9 cellular contexts compared by ENCODE assay signal in the genomic region with DNA sequence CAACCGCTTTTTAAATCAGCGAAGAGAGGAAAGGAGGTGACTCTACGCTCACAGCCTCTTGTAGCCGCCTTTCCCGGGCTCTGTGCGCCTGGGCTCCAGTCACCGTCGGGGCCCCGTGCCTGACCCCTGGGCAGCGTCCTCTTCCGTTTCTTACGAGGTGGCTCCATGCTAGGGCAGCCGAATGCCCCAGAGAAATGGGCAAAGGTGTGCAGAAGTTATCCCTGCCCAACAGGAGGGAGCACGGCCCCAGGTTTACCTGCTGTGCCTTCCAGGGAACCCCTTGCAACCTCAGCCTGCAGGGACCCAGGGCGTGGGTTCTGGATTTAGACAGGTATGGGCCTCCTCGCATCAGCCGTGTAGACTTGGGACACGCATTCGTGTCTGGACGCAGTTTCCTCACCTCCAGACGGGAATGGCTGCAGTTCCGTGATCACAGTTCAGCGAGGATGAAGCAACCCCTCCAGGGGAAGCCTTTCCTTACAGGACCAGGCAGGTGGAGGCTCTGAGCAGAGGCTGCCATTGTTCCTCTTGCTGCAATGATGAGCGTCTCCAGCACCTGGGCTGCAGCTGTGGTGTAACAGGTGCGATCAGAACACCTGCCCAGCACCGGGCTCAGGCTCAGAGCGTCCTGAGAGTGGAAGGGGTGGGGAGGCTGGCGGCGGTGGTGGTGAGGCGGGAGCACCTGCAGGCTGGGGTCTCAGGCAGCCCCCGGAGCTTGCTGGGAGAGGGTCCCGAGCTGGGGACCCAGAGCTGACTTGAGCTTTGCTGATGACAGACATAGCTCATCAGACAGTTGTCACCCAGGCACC.
DNase-seq lines count a peak whose midpoint lies in the region; ATAC-seq, FAIRE-seq and TF ChIP-seq lines count a peak whose summit lies in the region.
"Had no signal": no experiment of that assay in that cellular context is flagged by ENCODE, and none has a peak within 500 bp of the region (broad histone marks: within the 10 kb centered on the region; RNA-seq: fewer than 3 reads in every experiment).

No MANE protein-coding gene starts in this region.

- FAIRE-seq in D721Med (lab: Jason Lieb, UNC): no peak

- no peak overlapping the region for H3K4me3 ChIP-seq in gastroesophageal sphincter

- H3K27ac ChIP-seq in gastroesophageal sphincter: no peak overlapping the region
- H3K27ac ChIP-seq: C4-2B had no signal

- WGBS in gastroesophageal sphincter (ENCODE audit: low coverage in 1 of 2), 2 donors: 64 to 79% methylated on average over 11 to 13 of the region's 32 CpGs

- no peak for TF ChIP-seq EP300 in gastroesophageal sphincter (IDR thresholded peaks at IDR 0.05)

- H3K9me3 ChIP-seq in T-helper 17 cell (ENCODE audit: control insufficient read depth, low read length, poor library complexity, severe bottlenecking) (no peaks in the 10 kb centered on the region), gastroesophageal sphincter (no peaks in the 10 kb centered on the region)

- no peaks in the 10 kb centered on the region for H3K36me3 Mint-ChIP-seq in T-helper 17 cell (ENCODE audit: low read depth)

- H3K4me3 Mint-ChIP-seq in T-helper 17 cell: no peak overlapping the region
- H3K4me3 Mint-ChIP-seq: activated T-helper 1 cell treated with anti-CD3 and anti-CD28 coated beads, Interleukin-12 subunit alpha, Interleukin-12 subunit beta, Interleukin-2, Interleukin-4 antibody, amounts not matched to agents 30 ng/mL and 10 ng/mL and 1 ng/mL, durations not matched to agents 14 hours and 24 hours and 36 hours had no signal

- peak; percentile 2 for DNase-seq in D721Med (ENCODE audit: insufficient read length, low spot score)
- peak; percentile 50 for DNase-seq in NCI-H1417 treated with DMSO at 0.1 percent for 48 hours (lab: John Stamatoyannopoulos, UW)
- peak in 2 of 3 donors; percentile 3 to 6 for DNase-seq in T-helper 17 cell
- DNase-seq in mesenteric fat pad (ENCODE audit: low spot score): peak; percentile 81
- DNase-seq in GM13977 (ENCODE audit: low spot score): no peak
- no peak for DNase-seq in MV-4-11 (lab: John Stamatoyannopoulos, UW)

- no peak overlapping the region for H3K27ac Mint-ChIP-seq in T-helper 17 cell

- H3K36me3 ChIP-seq in gastroesophageal sphincter: no peaks in the 10 kb centered on the region

- no peaks in the 10 kb centered on the region for H3K4me1 Mint-ChIP-seq in T-helper 17 cell

- in situ Hi-C loops in GM13977 (cut with MboI; ENCODE audit: low pct_unique_long_range_greater_than_20kb, low sequenced_read_pairs, unreplicated experiment): no loop called here

- TF ChIP-seq CTCF in D721Med (IDR thresholded peaks at IDR 0.05; ENCODE audit: insufficient read depth, missing control alignments): no peak
- no peak for TF ChIP-seq CTCF in GM13977 (IDR thresholded peaks at IDR 0.05; ENCODE audit: extremely low read depth, insufficient read depth, missing control alignments)
- TF ChIP-seq CTCF in gastroesophageal sphincter (IDR thresholded peaks at IDR 0.05): no peak

- no peaks in the 10 kb centered on the region for H3K4me1 ChIP-seq in gastroesophageal sphincter

- no peak for TF ChIP-seq POLR2A in gastroesophageal sphincter (IDR thresholded peaks at IDR 0.05)

- no peak for ATAC-seq in T-helper 17 cell
- ATAC-seq in gastroesophageal sphincter: no peak

- H3K27me3 ChIP-seq in gastroesophageal sphincter: peaks cover 97% of the 10 kb centered on the region

- H3K27me3 Mint-ChIP-seq in T-helper 17 cell: peaks cover 48% of the 10 kb centered on the region

Comparison
In these comparisons a context has a peak if more than half of its experiments do, and no peak if none do; other contexts are left out.
1. DNase-seq: peak in D721Med (single experiment), NCI-H1417 treated with DMSO at 0.1 percent for 48 hours (single experiment), T-helper 17 cell (2 of 3) and mesenteric fat pad (single experiment); none in GM13977 (single experiment) and MV-4-11 (single experiment).